ENCODE assay signal across 18 cellular contexts in the genomic region with DNA sequence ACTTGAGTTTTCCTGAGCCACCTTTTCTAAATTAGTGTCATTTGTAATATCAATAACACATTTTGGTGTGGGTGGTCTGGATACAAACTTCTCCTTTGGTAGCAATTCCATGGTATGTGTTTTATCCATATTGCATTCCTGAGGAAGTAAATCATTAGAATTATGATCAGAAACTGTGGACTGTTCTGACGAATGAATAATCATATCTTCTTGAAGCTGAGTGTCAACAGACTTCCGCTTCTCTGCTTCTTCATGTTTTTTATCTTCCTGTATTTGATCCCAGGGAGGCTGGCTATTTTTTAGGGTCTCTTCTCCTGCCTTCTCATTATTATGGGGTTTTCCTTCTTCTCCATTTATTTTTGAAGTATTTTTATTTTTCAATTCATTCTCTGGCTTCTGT.
DNase-seq lines count a peak whose midpoint lies in the region; ATAC-seq, FAIRE-seq and TF ChIP-seq lines count a peak whose summit lies in the region.
"Had no signal": no experiment of that assay in that cellular context is flagged by ENCODE, and none has a peak within 500 bp of the region (broad histone marks: within the 10 kb centered on the region; RNA-seq: fewer than 3 reads in every experiment).

No MANE protein-coding gene starts in this region.

- H3K36me3 Mint-ChIP-seq in activated CD8-positive, alpha-beta memory T cell treated with anti-CD3 and anti-CD28 coated beads, Interleukin-2, amount 10 ng/mL, durations not matched to agents 7 days and 5 days = peaks cover 48% of the 10 kb centered on the region
- peaks cover 40% of the 10 kb centered on the region for H3K36me3 Mint-ChIP-seq in osteocyte (ENCODE audit: unreplicated experiment)

- no peak overlapping the region for H3K4me3 Mint-ChIP-seq in activated CD8-positive, alpha-beta memory T cell treated with anti-CD3 and anti-CD28 coated beads, Interleukin-2, amount 10 ng/mL, durations not matched to agents 7 days and 5 days
- H3K4me3 Mint-ChIP-seq in osteocyte (ENCODE audit: unreplicated experiment) = no peak overlapping the region
- H3K4me3 Mint-ChIP-seq: nephron had no signal

- no peak for ATAC-seq in activated CD8-positive, alpha-beta memory T cell treated with anti-CD3 and anti-CD28 coated beads, Interleukin-2, amount 10 ng/mL, durations not matched to agents 7 days and 5 days
- ATAC-seq in HG02840 (IDR thresholded peaks at IDR 0.05; ENCODE audit: low FRiP score, unreplicated experiment) = no peak
- ATAC-seq: activated CD4-positive, CD25-positive, alpha-beta regulatory T cell treated with anti-CD3 and anti-CD28 coated beads, Interleukin-2, amount 50 U/mL, for 24 hours; right cardiac atrium had no signal

- CTCF ChIA-PET in activated CD8-positive, alpha-beta memory T cell treated with anti-CD3 and anti-CD28 coated beads, Interleukin-2, amount 10 ng/mL, durations not matched to agents 7 days and 5 days (lab: Charles Lee) = interaction anchor here (1.2 to 1.9 kb wide), 4 partner anchors 11 to 506 kb away, joined by 3 to 7 read pairs (median 5); no protein-coding TSS in a partner anchor

- TF ChIP-seq CTCF in bronchial epithelial cell (IDR thresholded peaks at IDR 0.05; ENCODE audit: insufficient read depth, low read length, severe bottlenecking) (no peak), osteocyte (IDR thresholded peaks at IDR 0.05) (no peak)

- peaks cover 4% of the 10 kb centered on the region for H3K9me3 Mint-ChIP-seq in activated CD8-positive, alpha-beta memory T cell treated with anti-CD3 and anti-CD28 coated beads, Interleukin-2, amount 10 ng/mL, durations not matched to agents 7 days and 5 days (ENCODE audit: low read depth)
- no peaks in the 10 kb centered on the region for H3K9me3 Mint-ChIP-seq in osteocyte (ENCODE audit: unreplicated experiment)
- H3K9me3 Mint-ChIP-seq: nephron had no signal

- H3K27me3 Mint-ChIP-seq in activated CD8-positive, alpha-beta memory T cell treated with anti-CD3 and anti-CD28 coated beads, Interleukin-2, amount 10 ng/mL, durations not matched to agents 7 days and 5 days = no peaks in the 10 kb centered on the region
- no peaks in the 10 kb centered on the region for H3K27me3 Mint-ChIP-seq in osteocyte (ENCODE audit: unreplicated experiment)

- no peak for DNase-seq in activated CD8-positive, alpha-beta memory T cell treated with anti-CD3 and anti-CD28 coated beads, Interleukin-2, amount 10 ng/mL, durations not matched to agents 7 days and 5 days
- DNase-seq in activated CD8-positive, alpha-beta memory T cell treated with anti-CD3 and anti-CD28 coated beads, Interleukin-2, amount 50 U/mL, for 4 hours = no peak
- peak; percentile 34 for DNase-seq in KBM-7
- peak; percentile 20 for DNase-seq in bronchial epithelial cell (ENCODE audit: low read depth)
- no peak for DNase-seq in osteocyte (ENCODE audit: extremely low spot score, unreplicated experiment)
- DNase-seq in NCI-H1436 (lab: John Stamatoyannopoulos, UW) = no peak
- DNase-seq in iPS-NIHi11 (ENCODE audit: low spot score) = no peak
- DNase-seq: activated T-cell treated with anti-CD3 and anti-CD28 coated beads, Interleukin-2, amount 50 U/mL, for 1 hour; aorta; NCI-H524; right cardiac atrium; stimulated activated CD4-positive, alpha-beta T cell treated with anti-CD3 and anti-CD28 coated beads, Interleukin-2, amount 100 ng/mL, for 48 hours; stimulated activated CD8-positive, alpha-beta memory T cell treated with anti-CD3 and anti-CD28 coated beads, Interleukin-4, amount 100 ng/mL, for 48 hours had no signal

- H3K4me1 Mint-ChIP-seq in activated CD8-positive, alpha-beta memory T cell treated with anti-CD3 and anti-CD28 coated beads, Interleukin-2, amount 10 ng/mL, durations not matched to agents 7 days and 5 days = peaks cover 57% of the 10 kb centered on the region
- H3K4me1 Mint-ChIP-seq in osteocyte (ENCODE audit: unreplicated experiment) = peaks cover 28% of the 10 kb centered on the region

- FAIRE-seq in bronchial epithelial cell (lab: Jason Lieb, UNC) = no peak
- FAIRE-seq: D721Med had no signal

- no peaks in the 10 kb centered on the region for H3K27me3 ChIP-seq in bronchial epithelial cell (ENCODE audit: control insufficient read depth, insufficient read depth, low read length)
- H3K27me3 ChIP-seq: tibial nerve had no signal

- H3K27ac Mint-ChIP-seq in activated CD8-positive, alpha-beta memory T cell treated with anti-CD3 and anti-CD28 coated beads, Interleukin-2, amount 10 ng/mL, durations not matched to agents 7 days and 5 days = peak overlapping the region; percentile 32
- H3K27ac Mint-ChIP-seq in osteocyte (ENCODE audit: unreplicated experiment) = peak overlapping the region; percentile 12

- peaks cover 4% of the 10 kb centered on the region for H3K36me3 ChIP-seq in bronchial epithelial cell (ENCODE audit: control insufficient read depth, insufficient read depth, low read length)

- in situ Hi-C loops in KBM-7 (cut with MboI; ENCODE audit: low pct_unique_long_range_greater_than_20kb, low sequenced_read_pairs) = no loop called here

- no peak overlapping the region for H3K4me3 ChIP-seq in bronchial epithelial cell (ENCODE audit: low read depth, low read length)
- H3K4me3 ChIP-seq: tibial nerve had no signal

Comparison
In these comparisons a context has a peak if more than half of its experiments do, and no peak if none do; other contexts are left out.
1. DNase-seq: peak in KBM-7 (single experiment) and bronchial epithelial cell (single experiment); none in activated CD8-positive, alpha-beta memory T cell treated with anti-CD3 and anti-CD28 coated beads, Interleukin-2, amount 10 ng/mL, durations not matched to agents 7 days and 5 days (single experiment), activated CD8-positive, alpha-beta memory T cell treated with anti-CD3 and anti-CD28 coated beads, Interleukin-2, amount 50 U/mL, for 4 hours (single experiment), osteocyte (single experiment), NCI-H1436 (single experiment) and iPS-NIHi11 (single experiment).